ENCODE assay signal across 8 cellular contexts in the genomic region with DNA sequence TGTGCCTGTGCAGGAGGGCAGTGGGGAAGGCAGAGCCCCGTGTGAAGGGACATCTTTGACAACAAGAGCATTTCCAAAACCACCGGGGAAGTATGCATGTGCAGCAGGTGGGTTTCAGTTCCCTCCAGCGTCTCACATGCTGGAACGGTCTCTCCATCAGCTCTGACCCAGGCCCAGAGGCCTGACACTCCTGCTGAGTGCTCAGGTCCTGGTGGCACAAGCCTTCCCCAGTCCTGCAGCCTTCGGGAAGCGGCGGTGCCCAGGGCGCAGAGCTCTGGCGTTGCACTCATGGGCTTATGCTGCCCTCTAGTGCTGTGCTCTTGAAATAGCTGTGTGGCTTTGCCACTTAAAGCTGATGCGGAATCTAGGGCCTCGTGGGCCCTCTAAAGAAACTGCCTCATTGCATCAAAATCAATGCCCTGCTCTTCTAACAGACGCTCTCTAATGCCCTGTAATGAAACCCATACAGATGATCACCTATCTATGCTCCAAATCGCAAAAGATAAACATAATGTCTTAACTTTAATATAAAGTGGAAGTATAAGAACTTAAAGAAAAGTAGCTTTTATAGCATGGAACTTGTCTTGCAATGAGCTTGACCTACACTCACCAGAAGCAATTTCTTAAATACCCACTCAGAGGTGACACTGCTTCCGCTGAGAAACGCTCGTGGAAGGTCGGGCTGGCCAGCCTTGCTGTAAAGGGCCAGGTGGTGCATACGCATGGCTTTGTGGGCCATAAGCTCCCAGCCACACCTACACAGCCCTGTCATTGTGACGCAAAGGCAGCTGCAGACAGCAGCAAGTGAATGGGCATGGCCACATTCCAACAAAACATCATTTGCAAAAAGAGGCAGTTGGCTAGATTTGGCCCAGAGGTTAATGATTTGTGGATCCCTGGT. TPM values are rescaled to one million over a fixed set of nuclear protein-coding genes. Genes with fewer than 3 reads are reported as not detected.
A peak's percentile ranks its signal among the peaks of the same experiment; 100 is the strongest.
DNase-seq lines count a peak whose midpoint lies in the region; ATAC-seq, FAIRE-seq and TF ChIP-seq lines count a peak whose summit lies in the region.

No MANE protein-coding gene starts in this region.

- intact Hi-C loops in A673 (cut with micrococcal nuclease; ENCODE audit: unreplicated experiment) (loop anchor here (1.0 to 5.0 kb wide), 2 partner anchors 139 to 213 kb away; no protein-coding TSS in a partner anchor), left lung (cut with DNase I) (loop anchor here in 1 of 2 donors (10.0 kb wide), 1 partner anchor 139 kb away; no protein-coding TSS in a partner anchor)

- peaks cover 11% of the 10 kb centered on the region for H3K4me1 Mint-ChIP-seq in WTC11

- H3K27ac ChIP-seq in A673 (ENCODE audit: low read depth, low read length, poor library complexity, severe bottlenecking) (no peak overlapping the region), left lung (no peak overlapping the region)

- peak; percentile 53 for FAIRE-seq in GM18507 (lab: Jason Lieb, UNC)

- ATAC-seq in HG02885 (IDR thresholded peaks at IDR 0.05; ENCODE audit: poor library complexity, unreplicated experiment) (peak; percentile 65), WTC11 (peak; percentile 88), left lung (peak; percentile 98)

- POLR2A ChIA-PET in A673 (lab: Charles Lee; ENCODE audit: low non-redundant PET), result no interaction called here
- POLR2A ChIA-PET in WTC11 (lab: Charles Lee), result no interaction called here

- no peaks in the 10 kb centered on the region for H3K27me3 Mint-ChIP-seq in WTC11 (ENCODE audit: low read depth)

- H3K27me3 ChIP-seq in A673 (replicated peaks; ENCODE audit: insufficient read depth, low read depth, low read length, poor library complexity) (no peaks in the 10 kb centered on the region), left lung (peaks cover 0 to 8% of the 10 kb centered on the region in 2 donors)

- H3K4me1 ChIP-seq in A673 (ENCODE audit: insufficient read depth, low read length, poor library complexity, severe bottlenecking) (no peaks in the 10 kb centered on the region), left lung (no peaks in the 10 kb centered on the region)

- H3K36me3 Mint-ChIP-seq in WTC11, result no peaks in the 10 kb centered on the region

- H3K4me3 ChIP-seq in A673 (ENCODE audit: low read depth, low read length, poor library complexity, severe bottlenecking) (no peak overlapping the region), left lung (no peak overlapping the region)

- H3K9me3 ChIP-seq in A673 (ENCODE audit: low read depth, low read length, poor library complexity, severe bottlenecking) (no peaks in the 10 kb centered on the region), left lung (no peaks in the 10 kb centered on the region)

- no peak overlapping the region for H3K4me3 Mint-ChIP-seq in WTC11

- H3K27ac Mint-ChIP-seq in WTC11, result no peak overlapping the region

- BruUV-seq in A673 (replicated peaks; lab: Mats Ljungman, UMichigan), result no TSS peak

- H3K36me3 ChIP-seq in A673 (ENCODE audit: insufficient read depth, low read length, poor library complexity, severe bottlenecking) (no peaks in the 10 kb centered on the region), left lung (no peaks in the 10 kb centered on the region)

- CTCF ChIA-PET in A673 (lab: Charles Lee), result interaction anchor here (0.5 to 1.7 kb wide), 13 partner anchors 17 to 1919 kb away, joined by 3 to 30 read pairs (median 5); no protein-coding TSS in a partner anchor
- CTCF ChIA-PET in WTC11 (lab: Charles Lee), result interaction anchor here (0.7 to 2.9 kb wide), 31 partner anchors 9 to 657 kb away, joined by 3 to 49 read pairs (median 4); no protein-coding TSS in a partner anchor

- DNase-seq in A673 (ENCODE audit: low spot score) (peak; percentile 77), GM18507 (ENCODE audit: extremely low spot score, insufficient read length, low read depth) (peak; percentile 26), NCI-H2029 treated with DMSO at 0.1 percent for 48 hours (lab: John Stamatoyannopoulos, UW) (peak; percentile 4), WTC11 (ENCODE audit: low spot score) (peak; percentile 70), cerebellum (ENCODE audit: low spot score) (peak; percentile 66), left lung (peak; percentile 66 to 90)
- peak; percentile 58 for DNase-seq in stimulated activated CD4-positive, alpha-beta T cell treated with anti-CD3 and anti-CD28 coated beads, Interleukin-4, amount 100 ng/mL, for 24 hours

- peaks cover 1% of the 10 kb centered on the region; the same call in 1 of the 2 replicates for H3K9me3 Mint-ChIP-seq in WTC11

- peak; percentile 85 for TF ChIP-seq CTCF in A673 (conservative IDR thresholded peaks at IDR 0.05; ENCODE audit: low read depth, low read length)
- peak; percentile 83 for TF ChIP-seq CTCF in WTC11 (IDR thresholded peaks at IDR 0.05)
- peak; percentile 70 to 80 for TF ChIP-seq CTCF in left lung (IDR thresholded peaks at IDR 0.05)

TF ChIP-seq in WTC11, 78 proteins besides CTCF, POLR2A, EP300 and RAD21:
- no peak for TF ChIP-seq ATF1 (CRISPR knock-in tag; IDR thresholded peaks at IDR 0.05)
- TF ChIP-seq, protein P1, sequence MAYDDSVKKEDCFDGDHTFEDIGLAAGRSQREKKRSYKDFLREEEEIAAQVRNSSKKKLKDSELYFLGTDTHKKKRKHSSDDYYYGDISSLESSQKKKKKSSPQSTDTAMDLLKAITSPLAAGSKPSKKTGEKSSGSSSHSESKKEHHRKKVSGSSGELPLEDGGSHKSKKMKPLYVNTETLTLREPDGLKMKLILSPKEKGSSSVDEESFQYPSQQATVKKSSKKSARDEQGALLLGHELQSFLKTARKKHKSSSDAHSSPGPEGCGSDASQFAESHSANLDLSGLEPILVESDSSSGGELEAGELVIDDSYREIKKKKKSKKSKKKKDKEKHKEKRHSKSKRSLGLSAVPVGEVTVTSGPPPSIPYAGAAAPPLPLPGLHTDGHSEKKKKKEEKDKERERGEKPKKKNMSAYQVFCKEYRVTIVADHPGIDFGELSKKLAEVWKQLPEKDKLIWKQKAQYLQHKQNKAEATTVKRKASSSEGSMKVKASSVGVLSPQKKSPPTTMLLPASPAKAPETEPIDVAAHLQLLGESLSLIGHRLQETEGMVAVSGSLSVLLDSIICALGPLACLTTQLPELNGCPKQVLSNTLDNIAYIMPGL (CRISPR knock-in tag; IDR thresholded peaks at IDR 0.05), result peak; percentile 27; the same call in 1 of the 2 replicates

RNA-seq across cellular contexts. Expression of a gene that starts 38.6 kb away (rescaled TPM):
- total RNA-seq in A673 (2021), result not detected in 2 replicates
- not detected in 3 replicates for total RNA-seq in WTC11 (2021)
- total RNA-seq in cerebellum, result 0.27 TPM
- total RNA-seq in left lung, result not detected

RNA-seq across cellular contexts. Expression of a gene that starts 52.8 kb away (rescaled TPM):
- total RNA-seq in A673 (2021) (4.6 and 11.6 TPM in 2 replicates), WTC11 (2021) (1.7 to 3.1 TPM (median 2.0 TPM) in 3 replicates), cerebellum (28.7 TPM), left lung (10 to 100 TPM; 51.4 to 88.7 TPM)

Comparison
In these comparisons a context has a peak if more than half of its experiments do, and no peak if none do; other contexts are left out.
1. DNase-seq: peak in every context shown above with its lines; median percentile 78 in left lung; 77 in A673; 70 in WTC11; 66 in cerebellum; 58 in stimulated activated CD4-positive, alpha-beta T cell treated with anti-CD3 and anti-CD28 coated beads, Interleukin-4, amount 100 ng/mL, for 24 hours; 26 in GM18507; 4 in NCI-H2029 treated with DMSO at 0.1 percent for 48 hours.